Comparison of ENCODE assay signal across 16 cellular contexts in genomic region chr9:89720721-89721660, GRCh38.
A peak's percentile ranks its signal among the peaks of the same experiment; 100 is the strongest.
DNase-seq lines count a peak whose midpoint lies in the region; ATAC-seq and TF ChIP-seq lines count a peak whose summit lies in the region.
"Had no signal": no experiment of that assay in that cellular context is flagged by ENCODE, and none has a peak within 500 bp of the region (broad histone marks: within the 10 kb centered on the region; RNA-seq: fewer than 3 reads in every experiment).

No MANE protein-coding gene starts in this region.

- no peaks in the 10 kb centered on the region for H3K9me3 ChIP-seq in hepatocyte (ENCODE audit: low read depth)
- no peaks in the 10 kb centered on the region for H3K9me3 ChIP-seq in gastrocnemius medialis
- H3K9me3 ChIP-seq: sigmoid colon had no signal

- 55% methylated on average over 8 of the region's 8 CpGs for WGBS in hepatocyte (ENCODE audit: low lambda C conversion rate, missing lambda C conversion rate)

- intact Hi-C loops in gastrocnemius medialis (cut with DNase I; ENCODE audit: low total_unique reads), result no loop called here

- H3K4me1 ChIP-seq in hepatocyte (ENCODE audit: insufficient read depth), result peaks cover 26% of the 10 kb centered on the region
- peaks cover 4 to 20% of the 10 kb centered on the region in 2 donors for H3K4me1 ChIP-seq in gastrocnemius medialis
- H3K4me1 ChIP-seq: esophagus muscularis mucosa had no signal

- H3K4me2 ChIP-seq in hepatocyte, result peak overlapping the region; percentile 30
- H3K4me2 ChIP-seq: GM23338 had no signal

- no peak for TF ChIP-seq POLR2A in gastrocnemius medialis (IDR thresholded peaks at IDR 0.05)

- no peak overlapping the region for H2AFZ ChIP-seq in hepatocyte
- H2AFZ ChIP-seq: GM23338 had no signal

- peak overlapping the region; percentile 66 for H3K27ac ChIP-seq in hepatocyte
- H3K27ac ChIP-seq in gastrocnemius medialis, result peak overlapping the region in 3 of 4 donors; percentile 44 to 57 (median 53)
- H3K27ac ChIP-seq: esophagus muscularis mucosa, sigmoid colon had no signal

- no peak for TF ChIP-seq CTCF in hepatocyte (IDR thresholded peaks at IDR 0.05; ENCODE audit: poor library complexity)
- no peak for TF ChIP-seq CTCF in gastrocnemius medialis (IDR thresholded peaks at IDR 0.05 in 4 of 5, conservative IDR thresholded peaks at IDR 0.05 in 1 of 5)

- H3K27me3 ChIP-seq in hepatocyte, result no peaks in the 10 kb centered on the region
- no peaks in the 10 kb centered on the region for H3K27me3 ChIP-seq in gastrocnemius medialis
- H3K27me3 ChIP-seq: esophagus muscularis mucosa, sigmoid colon had no signal

- peak; percentile 41 for DNase-seq in NCI-H2196 (lab: John Stamatoyannopoulos, UW; ENCODE audit: unreplicated experiment)
- no peak for DNase-seq in NCI-H2196 treated with DMSO at 0.1 percent for 48 hours (lab: John Stamatoyannopoulos, UW; ENCODE audit: unreplicated experiment)
- DNase-seq in NCI-H2171 treated with DMSO at 0.1 percent for 48 hours (lab: John Stamatoyannopoulos, UW), result peak; percentile 81
- peak; percentile 56 for DNase-seq in hepatocyte (ENCODE audit: low spot score)
- peak in 1 of 2 donors; percentile 69 for DNase-seq in gastrocnemius medialis
- no peak for DNase-seq in KG1 (lab: John Stamatoyannopoulos, UW)
- DNase-seq: dermis blood vessel endothelial cell, hypothalamus, natural killer cell, NCI-H1694 treated with DMSO at 0.1 percent for 48 hours, sigmoid colon had no signal

- no peaks in the 10 kb centered on the region for H4K20me1 ChIP-seq in hepatocyte (ENCODE audit: insufficient read depth, poor library complexity, severe bottlenecking)

- H3K36me3 ChIP-seq in hepatocyte (replicated peaks; ENCODE audit: insufficient read depth, low read depth), result no peaks in the 10 kb centered on the region
- H3K36me3 ChIP-seq in gastrocnemius medialis, result no peaks in the 10 kb centered on the region
- H3K36me3 ChIP-seq: esophagus muscularis mucosa, sigmoid colon had no signal

- no peak overlapping the region for H3K4me3 ChIP-seq in hepatocyte
- H3K4me3 ChIP-seq in gastrocnemius medialis, result no peak overlapping the region
- H3K4me3 ChIP-seq: esophagus muscularis mucosa, GM23338, sigmoid colon had no signal

- no peaks in the 10 kb centered on the region for H3K9me2 ChIP-seq in hepatocyte (replicated peaks; ENCODE audit: insufficient read depth)

- in situ Hi-C loops in gastrocnemius medialis (cut with MboI; ENCODE audit: low sequenced_read_pairs in 4 of 4), result no loop called here

- peak; percentile 71 to 78 for ATAC-seq in gastrocnemius medialis
- ATAC-seq in HG03565 (IDR thresholded peaks at IDR 0.05; ENCODE audit: unreplicated experiment), result no peak
- ATAC-seq in GM18502 (IDR thresholded peaks at IDR 0.05; ENCODE audit: poor library complexity, unreplicated experiment), result no peak
- ATAC-seq: natural killer cell; stimulated activated memory B cell treated with anti-CD40 and anti-IgM and Interleukin-4, amounts not matched to agents 10 μg/mL and 1 μg/mL and 100 μg/mL, for 72 hours had no signal

- H3K79me2 ChIP-seq in hepatocyte, result no peaks in the 10 kb centered on the region

Comparison
In these comparisons a context has a peak if more than half of its experiments do, and no peak if none do; other contexts are left out.
1. DNase-seq: peak in NCI-H2196 (single experiment), NCI-H2171 treated with DMSO at 0.1 percent for 48 hours (single experiment) and hepatocyte (single experiment); none in NCI-H2196 treated with DMSO at 0.1 percent for 48 hours (single experiment) and KG1 (single experiment).
2. ATAC-seq: peak in gastrocnemius medialis (2 of 2); none in HG03565 (single experiment) and GM18502 (single experiment).